ENCODE assay signal across 9 cellular contexts in the genomic region with DNA sequence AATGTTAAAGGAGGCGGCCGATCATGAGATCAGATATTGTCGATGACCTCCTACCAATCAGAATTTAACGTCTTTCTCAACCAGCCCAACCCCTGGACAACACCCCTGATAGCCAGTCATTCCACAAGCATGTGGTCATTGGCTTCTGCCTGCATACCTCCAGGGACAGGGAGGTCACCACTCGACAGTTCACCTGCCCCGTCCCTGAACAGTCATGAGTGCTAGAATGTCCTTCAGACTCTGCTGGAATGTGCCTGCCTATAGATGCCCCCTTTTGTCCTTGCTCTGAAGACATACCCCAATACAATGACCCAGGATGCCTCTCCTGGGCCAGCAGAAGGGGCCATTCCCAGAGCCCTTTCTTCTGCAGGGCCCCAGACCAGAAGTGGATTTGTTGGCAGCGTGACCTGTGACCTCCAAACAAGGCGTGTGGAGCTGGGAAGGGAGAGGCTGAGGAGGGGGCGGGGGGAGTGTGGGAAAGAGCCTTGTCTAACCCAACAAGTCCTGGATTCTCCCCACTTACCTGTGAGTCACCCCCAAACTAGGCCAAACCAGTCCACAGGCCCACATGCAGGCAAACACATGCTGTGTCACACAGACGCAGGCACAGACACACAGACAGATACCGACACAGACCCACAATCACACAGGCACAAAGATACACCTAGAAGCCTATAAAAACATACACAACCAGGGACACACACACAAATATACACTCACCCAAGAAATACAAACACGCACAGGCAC. TPM values are rescaled to one million over a fixed set of nuclear protein-coding genes. Genes with fewer than 3 reads are reported as not detected.
DNase-seq lines count a peak whose midpoint lies in the region; TF ChIP-seq lines count a peak whose summit lies in the region.
"Had no signal": no experiment of that assay in that cellular context is flagged by ENCODE, and none has a peak within 500 bp of the region (broad histone marks: within the 10 kb centered on the region; RNA-seq: fewer than 3 reads in every experiment).

No MANE protein-coding gene starts in this region.

- H3K36me3 Mint-ChIP-seq in endothelial cell (ENCODE audit: low read depth, unreplicated experiment) = no peaks in the 10 kb centered on the region

- H4K20me1 ChIP-seq in smooth muscle cell (ENCODE audit: low read depth) = no peaks in the 10 kb centered on the region

- peaks cover 3% of the 10 kb centered on the region for H3F3A ChIP-seq in smooth muscle cell (ENCODE audit: low read depth)

- peak overlapping the region; percentile 17 for H3K4me3 ChIP-seq in smooth muscle cell

- H3K4me2 ChIP-seq in smooth muscle cell = peak overlapping the region; percentile 31

- H3K79me2 ChIP-seq in smooth muscle cell (ENCODE audit: low read depth) = no peaks in the 10 kb centered on the region

- no peaks in the 10 kb centered on the region for H3K9me3 Mint-ChIP-seq in endothelial cell (ENCODE audit: unreplicated experiment)
- H3K9me3 Mint-ChIP-seq: activated naive CD8-positive, alpha-beta T cell treated with anti-CD3 and anti-CD28 coated beads, Interleukin-2, amount 10 ng/mL, durations not matched to agents 7 days and 5 days had no signal

- peaks cover 27% of the 10 kb centered on the region for H3K4me1 Mint-ChIP-seq in endothelial cell (ENCODE audit: unreplicated experiment)

- peaks cover 6% of the 10 kb centered on the region for H3K27me3 Mint-ChIP-seq in endothelial cell (ENCODE audit: unreplicated experiment)

- no peak for TF ChIP-seq POLR2A in erythroblast (IDR thresholded peaks at IDR 0.05; ENCODE audit: low read length)

- peak; percentile 84 for DNase-seq in HuH-7 (ENCODE audit: low spot score)
- DNase-seq in endothelial cell (ENCODE audit: low spot score) = no peak
- no peak for DNase-seq in smooth muscle cell (lab: John Stamatoyannopoulos, UW; ENCODE audit: unreplicated experiment)
- DNase-seq in NCI-H2081 treated with DMSO at 0.1 percent for 48 hours (lab: John Stamatoyannopoulos, UW) = no peak
- DNase-seq in NCI-H146 treated with DMSO at 0.1 percent for 48 hours (lab: John Stamatoyannopoulos, UW; ENCODE audit: unreplicated experiment) = no peak
- no peak for DNase-seq in erythroblast (lab: John Stamatoyannopoulos, UW)
- DNase-seq: activated naive CD8-positive, alpha-beta T cell treated with anti-CD3 and anti-CD28 coated beads, Interleukin-2, amount 10 ng/mL, durations not matched to agents 7 days and 5 days; Kasumi-1 had no signal

- peak overlapping the region; percentile 84 for H3K27ac ChIP-seq in smooth muscle cell (ENCODE audit: low read depth)

- no peaks in the 10 kb centered on the region for H3K27me3 ChIP-seq in smooth muscle cell (ENCODE audit: low read depth)

- H3K36me3 ChIP-seq in smooth muscle cell (ENCODE audit: low read depth) = no peaks in the 10 kb centered on the region

- H3K4me3 Mint-ChIP-seq in endothelial cell (ENCODE audit: unreplicated experiment) = peak overlapping the region; percentile 58
- H3K4me3 Mint-ChIP-seq: activated naive CD8-positive, alpha-beta T cell treated with anti-CD3 and anti-CD28 coated beads, Interleukin-2, amount 10 ng/mL, durations not matched to agents 7 days and 5 days had no signal

- TF ChIP-seq CTCF in endothelial cell (IDR thresholded peaks at IDR 0.05; ENCODE audit: unreplicated experiment) (no peak), smooth muscle cell (IDR thresholded peaks at IDR 0.05; ENCODE audit: borderline replicate concordance, insufficient read depth, poor library complexity, severe bottlenecking) (no peak)

- no peaks in the 10 kb centered on the region for H3K9me3 ChIP-seq in smooth muscle cell (replicated peaks; ENCODE audit: low read depth)

- H2AFZ ChIP-seq in smooth muscle cell (ENCODE audit: low read depth) = no peak overlapping the region

- WGBS in smooth muscle cell (ENCODE audit: low lambda C conversion rate) = 62% methylated on average over 12 of the region's 12 CpGs

- H3K27ac Mint-ChIP-seq in endothelial cell (ENCODE audit: unreplicated experiment) = peak overlapping the region; percentile 95
- H3K27ac Mint-ChIP-seq: activated naive CD8-positive, alpha-beta T cell treated with anti-CD3 and anti-CD28 coated beads, Interleukin-2, amount 10 ng/mL, durations not matched to agents 7 days and 5 days had no signal

- H3K4me1 ChIP-seq in smooth muscle cell (ENCODE audit: low read depth) = peaks cover 14% of the 10 kb centered on the region

- H3K9ac ChIP-seq in smooth muscle cell (ENCODE audit: low read depth) = peak overlapping the region; percentile 77

RNA-seq across cellular contexts. Expression of a gene that starts 2.2 kb away (rescaled TPM):
- total RNA-seq in endothelial cell (ENCODE audit: unreplicated experiment) = 1.4 TPM
- total RNA-seq in smooth muscle cell = 5.2 and 9.5 TPM in 2 replicates
- 4.1 and 9.8 TPM in 2 replicates for polyA plus RNA-seq in smooth muscle cell

RNA-seq across cellular contexts. Expression of a gene that starts 20.8 kb away (rescaled TPM):
- total RNA-seq in endothelial cell (ENCODE audit: unreplicated experiment) (not detected), smooth muscle cell (not detected in 2 replicates)
- polyA plus RNA-seq in smooth muscle cell = not detected in 2 replicates
- total RNA-seq: temporal lobe had no signal

RNA-seq across cellular contexts. Expression of a gene that starts 34.0 kb away (rescaled TPM):
- total RNA-seq in endothelial cell (ENCODE audit: unreplicated experiment) (21.8 TPM), smooth muscle cell (1.1 TPM in 1 of 2 replicates, not detected in the other)
- polyA plus RNA-seq in smooth muscle cell = 0.39 and 1.3 TPM in 2 replicates
- total RNA-seq: temporal lobe had no signal

RNA-seq across cellular contexts. Expression of a gene that starts 45.3 kb away (rescaled TPM):
- total RNA-seq in endothelial cell (ENCODE audit: unreplicated experiment) (16.0 TPM), smooth muscle cell (3.3 and 4.8 TPM in 2 replicates)
- 17.7 and 20.3 TPM in 2 replicates for polyA plus RNA-seq in smooth muscle cell

RNA-seq across cellular contexts. Expression of a gene that starts 58.9 kb away (rescaled TPM):
- total RNA-seq in endothelial cell (ENCODE audit: unreplicated experiment) (107 TPM), smooth muscle cell (not detected in 2 replicates)
- polyA plus RNA-seq in smooth muscle cell = 0.08 and 0.13 TPM in 2 replicates
- total RNA-seq: activated naive CD8-positive, alpha-beta T cell treated with anti-CD3 and anti-CD28 coated beads, Interleukin-2, amount 10 ng/mL, durations not matched to agents 7 days and 5 days; temporal lobe had no signal

Comparison
In these comparisons a context has a peak if more than half of its experiments do, and no peak if none do; other contexts are left out.
1. RNA of a gene that starts 34.0 kb away (total RNA-seq): 21.8 TPM in endothelial cell (single experiment); 1.1 TPM in smooth muscle cell; every median in the first group is over 10 times any median in the second.